ENCODE assay signal across 20 cellular contexts in genomic region chr6:3312604-3313167, GRCh38. TPM values are rescaled to one million over a fixed set of nuclear protein-coding genes. Genes with fewer than 3 reads are reported as not detected.
DNase-seq lines count a peak whose midpoint lies in the region; ATAC-seq and TF ChIP-seq lines count a peak whose summit lies in the region.
"Had no signal": no experiment of that assay in that cellular context is flagged by ENCODE, and none has a peak within 500 bp of the region (broad histone marks: within the 10 kb centered on the region; RNA-seq: fewer than 3 reads in every experiment).

No MANE protein-coding gene starts in this region.

- peaks cover 20% of the 10 kb centered on the region for H3K9me3 Mint-ChIP-seq in glutamatergic neuron (ENCODE audit: unreplicated experiment)
- H3K9me3 Mint-ChIP-seq: CD8-positive, alpha-beta memory T cell; naive thymus-derived CD4-positive, alpha-beta T cell had no signal

- peak overlapping the region; percentile 94 for H3K27ac Mint-ChIP-seq in glutamatergic neuron (ENCODE audit: unreplicated experiment)
- H3K27ac Mint-ChIP-seq: naive thymus-derived CD4-positive, alpha-beta T cell had no signal

- H3K4me1 Mint-ChIP-seq in glutamatergic neuron (ENCODE audit: low read depth, unreplicated experiment): peaks cover 61% of the 10 kb centered on the region

- no peak for DNase-seq in Right ventricle myocardium superior
- no peak for DNase-seq in right atrium auricular region (ENCODE audit: low spot score)
- peak; percentile 78 for DNase-seq in glutamatergic neuron
- DNase-seq in myocyte (ENCODE audit: low read depth): peak; percentile 90
- no peak for DNase-seq in NCI-H226
- DNase-seq in activated CD4-positive, alpha-beta T cell treated with anti-CD3 and anti-CD28 coated beads, Interleukin-2, amount 50 U/mL, for 1 hour: no peak
- DNase-seq in middle frontal gyrus (ENCODE audit: extremely low spot score, low spot score): no peak
- no peak for DNase-seq in ascending aorta (ENCODE audit: low spot score in 2 of 2)
- DNase-seq: activated CD4-positive, alpha-beta T cell treated with anti-CD3 and anti-CD28 coated beads for 1 hour; activated gamma-delta T cell; CD8-positive, alpha-beta memory T cell; DND-41; effector CD8-positive, alpha-beta T cell; esophagus squamous epithelium; naive thymus-derived CD4-positive, alpha-beta T cell; NCI-H146; NCI-H2171 treated with DMSO at 0.1 percent for 48 hours; Peyer's patch had no signal

- H3K27me3 ChIP-seq in right atrium auricular region: no peaks in the 10 kb centered on the region
- no peaks in the 10 kb centered on the region for H3K27me3 ChIP-seq in ascending aorta
- H3K27me3 ChIP-seq: esophagus squamous epithelium, Peyer's patch, suprapubic skin had no signal

- intact Hi-C loops in Right ventricle myocardium superior (cut with DNase I): no loop called here
- intact Hi-C loops in ascending aorta (cut with DNase I): no loop called here

- TF ChIP-seq CTCF in right atrium auricular region (IDR thresholded peaks at IDR 0.05) (no peak), glutamatergic neuron (IDR thresholded peaks at IDR 0.05; ENCODE audit: partially characterized antibody, unreplicated experiment) (no peak), ascending aorta (IDR thresholded peaks at IDR 0.05) (no peak)

- H3K36me3 Mint-ChIP-seq in glutamatergic neuron (ENCODE audit: unreplicated experiment): peaks cover 7% of the 10 kb centered on the region
- H3K36me3 Mint-ChIP-seq: CD8-positive, alpha-beta memory T cell had no signal

- no peak overlapping the region for H3K27ac ChIP-seq in right atrium auricular region
- no peak overlapping the region for H3K27ac ChIP-seq in ascending aorta
- H3K27ac ChIP-seq: esophagus squamous epithelium, Peyer's patch, suprapubic skin had no signal

- H3K4me1 ChIP-seq in right atrium auricular region (no peaks in the 10 kb centered on the region), ascending aorta (no peaks in the 10 kb centered on the region)
- H3K4me1 ChIP-seq: Peyer's patch, suprapubic skin had no signal

- no peak overlapping the region for H3K4me3 ChIP-seq in right atrium auricular region
- H3K4me3 ChIP-seq in ascending aorta: no peak overlapping the region
- H3K4me3 ChIP-seq: esophagus squamous epithelium, Peyer's patch, suprapubic skin had no signal

- ATAC-seq in Right ventricle myocardium superior (ENCODE audit: poor library complexity): peak; percentile 51
- ATAC-seq: HCT116; naive thymus-derived CD4-positive, alpha-beta T cell had no signal

- no peaks in the 10 kb centered on the region for H3K9me3 ChIP-seq in right atrium auricular region
- H3K9me3 ChIP-seq in ascending aorta: no peaks in the 10 kb centered on the region
- H3K9me3 ChIP-seq: esophagus squamous epithelium, Peyer's patch, suprapubic skin had no signal

- H3K36me3 ChIP-seq in right atrium auricular region (no peaks in the 10 kb centered on the region), ascending aorta (no peaks in the 10 kb centered on the region)
- H3K36me3 ChIP-seq: suprapubic skin had no signal

- H3K4me3 Mint-ChIP-seq in glutamatergic neuron (ENCODE audit: unreplicated experiment): peak overlapping the region; percentile 27
- H3K4me3 Mint-ChIP-seq: CD8-positive, alpha-beta memory T cell; naive thymus-derived CD4-positive, alpha-beta T cell had no signal

- peaks cover 12% of the 10 kb centered on the region for H3K27me3 Mint-ChIP-seq in glutamatergic neuron (ENCODE audit: unreplicated experiment)

RNA-seq across cellular contexts. Expression of gene PSMG4, which starts 53.9 kb away (rescaled TPM):
- total RNA-seq in Right ventricle myocardium superior (8.9 TPM), right atrium auricular region (10 to 100 TPM in 1 of 2 donors, 1 to 10 TPM in 1; 4.4 to 10.4 TPM), glutamatergic neuron (ENCODE audit: unreplicated experiment) (37.2 TPM), myocyte (16.8 and 43.0 TPM in 2 replicates), ascending aorta (23.9 TPM)
- polyA plus RNA-seq in myocyte (2012): 29.4 TPM

Comparison
In these comparisons a context has a peak if more than half of its experiments do, and no peak if none do; other contexts are left out.
1. DNase-seq: peak in glutamatergic neuron (single experiment) and myocyte (single experiment); none in Right ventricle myocardium superior (single experiment), right atrium auricular region (single experiment), NCI-H226 (single experiment), activated CD4-positive, alpha-beta T cell treated with anti-CD3 and anti-CD28 coated beads, Interleukin-2, amount 50 U/mL, for 1 hour (single experiment), middle frontal gyrus (single experiment) and ascending aorta (0 of 2).